Comparison of ENCODE assay signal across 1 cellular context in genomic region chr5:170316933-170317332, GRCh38.
A peak's percentile ranks its signal among the peaks of the same experiment; 100 is the strongest.
TF ChIP-seq lines count a peak whose summit lies in the region.

No MANE protein-coding gene starts in this region.

TF ChIP-seq in K562, 482 proteins besides CTCF, POLR2A, EP300 and RAD21 (continued from another document):
- TF ChIP-seq ZMIZ1 (IDR thresholded peaks at IDR 0.05; ENCODE audit: low read depth in 2 of 2, low read length in 2 of 2): no peak
- TF ChIP-seq ZNF780A (CRISPR knock-in tag; IDR thresholded peaks at IDR 0.05): no peak
- TF ChIP-seq MECOM (CRISPR knock-in tag; IDR thresholded peaks at IDR 0.05): 0 out of 2 replicates have a peak, but pooled peaks have one; percentile 46
- 0 out of 2 replicates have a peak, but pooled peaks have one; percentile 17 for TF ChIP-seq STAT5A (IDR thresholded peaks at IDR 0.05; ENCODE audit: borderline replicate concordance, low read length)
- TF ChIP-seq, protein P1, sequence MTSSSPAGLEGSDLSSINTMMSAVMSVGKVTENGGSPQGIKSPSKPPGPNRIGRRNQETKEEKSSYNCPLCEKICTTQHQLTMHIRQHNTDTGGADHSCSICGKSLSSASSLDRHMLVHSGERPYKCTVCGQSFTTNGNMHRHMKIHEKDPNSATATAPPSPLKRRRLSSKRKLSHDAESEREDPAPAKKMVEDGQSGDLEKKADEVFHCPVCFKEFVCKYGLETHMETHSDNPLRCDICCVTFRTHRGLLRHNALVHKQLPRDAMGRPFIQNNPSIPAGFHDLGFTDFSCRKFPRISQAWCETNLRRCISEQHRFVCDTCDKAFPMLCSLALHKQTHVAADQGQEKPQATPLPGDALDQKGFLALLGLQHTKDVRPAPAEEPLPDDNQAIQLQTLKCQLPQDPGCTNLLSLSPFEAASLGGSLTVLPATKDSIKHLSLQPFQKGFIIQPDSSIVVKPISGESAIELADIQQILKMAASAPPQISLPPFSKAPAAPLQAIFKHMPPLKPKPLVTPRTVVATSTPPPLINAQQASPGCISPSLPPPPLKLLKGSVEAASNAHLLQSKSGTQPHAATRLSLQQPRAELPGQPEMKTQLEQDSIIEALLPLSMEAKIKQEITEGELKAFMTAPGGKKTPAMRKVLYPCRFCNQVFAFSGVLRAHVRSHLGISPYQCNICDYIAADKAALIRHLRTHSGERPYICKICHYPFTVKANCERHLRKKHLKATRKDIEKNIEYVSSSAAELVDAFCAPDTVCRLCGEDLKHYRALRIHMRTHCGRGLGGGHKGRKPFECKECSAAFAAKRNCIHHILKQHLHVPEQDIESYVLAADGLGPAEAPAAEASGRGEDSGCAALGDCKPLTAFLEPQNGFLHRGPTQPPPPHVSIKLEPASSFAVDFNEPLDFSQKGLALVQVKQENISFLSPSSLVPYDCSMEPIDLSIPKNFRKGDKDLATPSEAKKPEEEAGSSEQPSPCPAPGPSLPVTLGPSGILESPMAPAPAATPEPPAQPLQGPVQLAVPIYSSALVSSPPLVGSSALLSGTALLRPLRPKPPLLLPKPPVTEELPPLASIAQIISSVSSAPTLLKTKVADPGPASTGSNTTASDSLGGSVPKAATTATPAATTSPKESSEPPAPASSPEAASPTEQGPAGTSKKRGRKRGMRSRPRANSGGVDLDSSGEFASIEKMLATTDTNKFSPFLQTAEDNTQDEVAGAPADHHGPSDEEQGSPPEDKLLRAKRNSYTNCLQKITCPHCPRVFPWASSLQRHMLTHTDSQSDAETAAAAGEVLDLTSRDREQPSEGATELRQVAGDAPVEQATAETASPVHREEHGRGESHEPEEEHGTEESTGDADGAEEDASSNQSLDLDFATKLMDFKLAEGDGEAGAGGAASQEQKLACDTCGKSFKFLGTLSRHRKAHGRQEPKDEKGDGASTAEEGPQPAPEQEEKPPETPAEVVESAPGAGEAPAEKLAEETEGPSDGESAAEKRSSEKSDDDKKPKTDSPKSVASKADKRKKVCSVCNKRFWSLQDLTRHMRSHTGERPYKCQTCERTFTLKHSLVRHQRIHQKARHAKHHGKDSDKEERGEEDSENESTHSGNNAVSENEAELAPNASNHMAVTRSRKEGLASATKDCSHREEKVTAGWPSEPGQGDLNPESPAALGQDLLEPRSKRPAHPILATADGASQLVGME (CRISPR knock-in tag; IDR thresholded peaks at IDR 0.05): peak; percentile 91; the same call in 1 of the 2 replicates
- TF ChIP-seq TEAD4 (IDR thresholded peaks at IDR 0.05; ENCODE audit: low read length): 0 out of 2 replicates have a peak, but pooled peaks have one; percentile 15
- TF ChIP-seq TEAD4 (CRISPR knock-in tag; IDR thresholded peaks at IDR 0.05; ENCODE audit: borderline replicate concordance): no peak
- peak; percentile 88 for TF ChIP-seq FOSL1 (tag; conservative IDR thresholded peaks at IDR 0.05)
- TF ChIP-seq NFIC (IDR thresholded peaks at IDR 0.05): peak; percentile 65
- no peak for TF ChIP-seq RFX5 (IDR thresholded peaks at IDR 0.05; ENCODE audit: low read depth, low read length)
- 0 out of 2 replicates have a peak, but pooled peaks have one; percentile 54 for TF ChIP-seq SMAD3 (CRISPR knock-in tag; conservative IDR thresholded peaks at IDR 0.05)
- TF ChIP-seq ZNF436 (CRISPR knock-in tag; IDR thresholded peaks at IDR 0.05): no peak
- TF ChIP-seq ZNF175 (CRISPR knock-in tag; IDR thresholded peaks at IDR 0.05; ENCODE audit: low read depth): 0 out of 2 replicates have a peak, but pooled peaks have one; percentile 37
- TF ChIP-seq JUND (IDR thresholded peaks at IDR 0.05; ENCODE audit: borderline replicate concordance, low read depth, low read length): peak; percentile 45; the same call in 1 of the 2 replicates
- TF ChIP-seq JUND (tag; IDR thresholded peaks at IDR 0.05; ENCODE audit: borderline replicate concordance, low read depth, low read length): peak; percentile 42; the same call in 1 of the 3 replicates
